9 cellular contexts compared by ENCODE assay signal in the genomic region with DNA sequence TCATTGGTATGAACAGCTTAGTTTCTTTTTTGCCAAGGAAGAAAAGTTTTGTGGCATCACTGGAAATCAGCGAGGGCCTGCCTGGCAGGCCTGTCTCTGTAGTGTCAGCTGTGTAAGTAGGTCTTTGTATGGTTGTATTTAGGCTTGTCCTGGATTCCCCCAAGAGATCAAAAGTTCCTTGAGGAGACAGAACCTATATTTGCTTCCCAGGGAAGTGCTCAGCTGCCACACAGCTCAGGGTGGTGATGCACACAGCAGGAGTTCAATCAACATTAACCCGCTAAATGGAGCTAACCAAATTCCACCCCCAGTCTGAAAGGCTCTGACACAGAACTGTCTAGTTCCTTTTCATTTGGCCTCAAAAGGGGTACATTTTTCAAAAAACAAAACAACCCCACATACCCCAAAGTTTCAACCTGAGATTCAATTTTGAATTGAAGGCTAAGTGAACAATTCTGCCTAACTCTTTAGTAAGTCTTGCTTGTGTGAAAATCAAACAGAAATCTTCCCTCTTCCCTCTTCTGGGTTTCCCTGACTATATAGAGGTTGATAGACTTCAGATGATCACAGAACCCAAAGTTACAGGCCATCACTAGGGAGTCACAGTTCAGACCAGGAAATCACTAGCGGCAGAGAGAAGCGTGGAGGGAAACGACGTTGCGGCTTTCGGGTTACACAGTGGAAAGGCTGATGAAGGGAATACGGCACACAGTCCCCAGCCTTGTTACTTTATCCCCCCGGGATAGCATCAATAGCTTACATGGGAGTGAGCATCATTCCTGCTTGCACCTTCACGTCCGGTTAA.
DNase-seq lines count a peak whose midpoint lies in the region; ATAC-seq and TF ChIP-seq lines count a peak whose summit lies in the region.
"Had no signal": no experiment of that assay in that cellular context is flagged by ENCODE, and none has a peak within 500 bp of the region (broad histone marks: within the 10 kb centered on the region; RNA-seq: fewer than 3 reads in every experiment).

No MANE protein-coding gene starts in this region.

- peaks cover 88% of the 10 kb centered on the region for H3K79me2 ChIP-seq in osteoblast (ENCODE audit: insufficient read depth, low read length)

- POLR2A ChIA-PET in CD4-positive, alpha-beta memory T cell (lab: Charles Lee; ENCODE audit: partially characterized antibody): interaction anchor here (0.9 to 3.2 kb wide), 4 partner anchors 21 to 415 kb away, joined by 3 to 12 read pairs (median 6); a partner anchor contains a TSS

- H3K9me3 ChIP-seq in CD4-positive, alpha-beta memory T cell (ENCODE audit: control insufficient read depth in 1 of 2, low read length in 2 of 2): no peaks in the 10 kb centered on the region
- no peaks in the 10 kb centered on the region for H3K9me3 ChIP-seq in osteoblast (ENCODE audit: low read depth, low read length)

- peaks cover 49% of the 10 kb centered on the region for H3K4me1 ChIP-seq in CD4-positive, alpha-beta memory T cell (ENCODE audit: insufficient read depth, low read length)
- H3K4me1 ChIP-seq in osteoblast (ENCODE audit: insufficient read depth, low read length): peaks cover 21% of the 10 kb centered on the region

- no peak overlapping the region for H2AFZ ChIP-seq in osteoblast (ENCODE audit: low read length)

- H3K9me3 Mint-ChIP-seq in CD4-positive, alpha-beta memory T cell: no peaks in the 10 kb centered on the region
- no peaks in the 10 kb centered on the region for H3K9me3 Mint-ChIP-seq in Calu3 (ENCODE audit: low read depth, unreplicated experiment)

- peaks cover 3 to 6% of the 10 kb centered on the region in 2 donors for H3K36me3 Mint-ChIP-seq in CD4-positive, alpha-beta memory T cell
- peaks cover 5% of the 10 kb centered on the region for H3K36me3 Mint-ChIP-seq in Calu3 (ENCODE audit: insufficient read depth, unreplicated experiment)

- H3K4me1 Mint-ChIP-seq in CD4-positive, alpha-beta memory T cell: peaks cover 34 to 75% (median 52%) of the 10 kb centered on the region in 4 donors
- peaks cover 8% of the 10 kb centered on the region for H3K4me1 Mint-ChIP-seq in Calu3 (ENCODE audit: low read depth, unreplicated experiment)

- H3K27me3 Mint-ChIP-seq in CD4-positive, alpha-beta memory T cell: no peaks in the 10 kb centered on the region
- no peaks in the 10 kb centered on the region for H3K27me3 Mint-ChIP-seq in Calu3 (ENCODE audit: unreplicated experiment)

- peak overlapping the region in 7 of 8 donors; percentile 55 to 87 (median 65) for H3K4me3 Mint-ChIP-seq in CD4-positive, alpha-beta memory T cell
- no peak overlapping the region for H3K4me3 Mint-ChIP-seq in Calu3 (ENCODE audit: low read depth, unreplicated experiment)

- peaks cover 12% of the 10 kb centered on the region for H4K20me1 ChIP-seq in osteoblast (ENCODE audit: insufficient read depth, low read length)

- H3K4me3 ChIP-seq in CD4-positive, alpha-beta memory T cell (ENCODE audit: low read length in 2 of 2): no peak overlapping the region
- no peak overlapping the region for H3K4me3 ChIP-seq in osteoblast (ENCODE audit: insufficient read depth, low read length)

- H3K4me2 ChIP-seq in osteoblast (ENCODE audit: insufficient read depth, low read length): no peak overlapping the region

- no TSS peak for BruUV-seq in Calu3 (replicated peaks; lab: Mats Ljungman, UMichigan)

- intact Hi-C loops in CD4-positive, alpha-beta memory T cell (cut with micrococcal nuclease): loop anchor here (2.0 kb wide), 1 partner anchor 587 kb away; no protein-coding TSS in a partner anchor
- intact Hi-C loops in Calu3 (cut with micrococcal nuclease; ENCODE audit: unreplicated experiment): loop anchor here (2.0 kb wide), 2 partner anchors 127 to 181 kb away; a partner anchor contains a TSS

- H3K27me3 ChIP-seq in CD4-positive, alpha-beta memory T cell (ENCODE audit: insufficient read depth, low read length): no peaks in the 10 kb centered on the region
- H3K27me3 ChIP-seq in osteoblast (ENCODE audit: insufficient read depth, low read length): no peaks in the 10 kb centered on the region

- ATAC-seq in HG02981 (IDR thresholded peaks at IDR 0.05; ENCODE audit: unreplicated experiment): peak; percentile 11
- no peak for ATAC-seq in HG03175 (IDR thresholded peaks at IDR 0.05; ENCODE audit: unreplicated experiment)

- peak overlapping the region; percentile 57 to 86 (median 76) for H3K27ac Mint-ChIP-seq in CD4-positive, alpha-beta memory T cell
- H3K27ac Mint-ChIP-seq in Calu3 (ENCODE audit: unreplicated experiment): no peak overlapping the region

- H3K36me3 ChIP-seq in CD4-positive, alpha-beta memory T cell (ENCODE audit: insufficient read depth, low read length): no peaks in the 10 kb centered on the region
- peaks cover 19% of the 10 kb centered on the region for H3K36me3 ChIP-seq in osteoblast (ENCODE audit: insufficient read depth, low read length)

- no peak overlapping the region for H3K27ac ChIP-seq in CD4-positive, alpha-beta memory T cell (ENCODE audit: low read depth, low read length)
- H3K27ac ChIP-seq in osteoblast (ENCODE audit: low read depth, low read length): peak overlapping the region; percentile 42

- CTCF ChIA-PET in CD4-positive, alpha-beta memory T cell (lab: Charles Lee; ENCODE audit: partially characterized antibody): interaction anchor here (0.7 to 5.3 kb wide), 30 partner anchors 12 to 656 kb away, joined by 3 to 203 read pairs (median 5); no protein-coding TSS in a partner anchor
- CTCF ChIA-PET in Calu3 (lab: Charles Lee): no interaction called here

- TF ChIP-seq CTCF in osteoblast (IDR thresholded peaks at IDR 0.05; ENCODE audit: extremely low read depth, low read depth, low read length) (no peak), Calu3 (IDR thresholded peaks at IDR 0.05; ENCODE audit: unreplicated experiment) (no peak)

- no peak for DNase-seq in CD4-positive, alpha-beta memory T cell
- DNase-seq in dermis blood vessel endothelial cell (peak; percentile 37), osteoblast (ENCODE audit: insufficient read length, low spot score, missing footprints) (no peak), NCI-H1694 (lab: John Stamatoyannopoulos, UW) (no peak), midbrain (lab: John Stamatoyannopoulos, UW) (no peak), Calu3 (no peak)
- DNase-seq: Karpas-422 had no signal
